Comparison of ENCODE assay signal across 1 cellular context in the genomic region with DNA sequence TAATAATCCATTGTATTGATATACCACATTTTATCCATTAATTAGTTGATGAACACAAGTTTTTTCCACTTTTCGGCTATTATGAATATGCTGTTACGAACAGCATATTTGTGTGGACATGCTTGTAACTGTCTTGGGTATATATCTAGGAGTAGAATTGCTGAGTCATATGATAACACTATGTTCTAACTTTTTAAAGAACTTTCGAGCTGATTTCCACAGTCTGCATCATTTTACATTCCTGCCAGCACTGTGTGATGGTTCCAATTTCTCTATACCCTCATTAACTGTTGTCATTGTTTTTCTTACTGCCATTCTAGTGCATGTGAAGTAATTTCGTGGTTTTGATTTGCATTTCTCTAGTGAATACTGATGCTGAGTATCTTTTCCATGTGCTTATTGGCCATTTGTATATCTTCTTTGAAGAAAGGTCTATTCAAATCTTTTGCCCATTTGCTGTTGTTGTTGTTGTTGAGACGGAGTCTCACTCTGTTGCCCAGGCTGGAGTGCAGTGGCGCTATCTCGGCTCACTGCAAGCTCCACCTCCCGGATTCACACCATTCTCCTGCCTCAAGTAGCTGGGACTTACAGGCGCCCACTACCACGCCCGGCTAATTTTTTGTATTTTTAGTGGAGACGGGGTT.
A peak's percentile ranks its signal among the peaks of the same experiment; 100 is the strongest.
TF ChIP-seq lines count a peak whose summit lies in the region.

No MANE protein-coding gene starts in this region.

TF ChIP-seq in GM12878, 131 proteins besides CTCF, POLR2A, EP300 and RAD21:
- TF ChIP-seq RUNX3 (IDR thresholded peaks at IDR 0.05; ENCODE audit: low read length) (peak; percentile 38), STAT1 (conservative IDR thresholded peaks at IDR 0.05) (no peak), BACH1 (IDR thresholded peaks at IDR 0.05; ENCODE audit: borderline replicate concordance) (0 out of 2 replicates have a peak, but pooled peaks have one; percentile 40)
- TF ChIP-seq, protein P1, sequence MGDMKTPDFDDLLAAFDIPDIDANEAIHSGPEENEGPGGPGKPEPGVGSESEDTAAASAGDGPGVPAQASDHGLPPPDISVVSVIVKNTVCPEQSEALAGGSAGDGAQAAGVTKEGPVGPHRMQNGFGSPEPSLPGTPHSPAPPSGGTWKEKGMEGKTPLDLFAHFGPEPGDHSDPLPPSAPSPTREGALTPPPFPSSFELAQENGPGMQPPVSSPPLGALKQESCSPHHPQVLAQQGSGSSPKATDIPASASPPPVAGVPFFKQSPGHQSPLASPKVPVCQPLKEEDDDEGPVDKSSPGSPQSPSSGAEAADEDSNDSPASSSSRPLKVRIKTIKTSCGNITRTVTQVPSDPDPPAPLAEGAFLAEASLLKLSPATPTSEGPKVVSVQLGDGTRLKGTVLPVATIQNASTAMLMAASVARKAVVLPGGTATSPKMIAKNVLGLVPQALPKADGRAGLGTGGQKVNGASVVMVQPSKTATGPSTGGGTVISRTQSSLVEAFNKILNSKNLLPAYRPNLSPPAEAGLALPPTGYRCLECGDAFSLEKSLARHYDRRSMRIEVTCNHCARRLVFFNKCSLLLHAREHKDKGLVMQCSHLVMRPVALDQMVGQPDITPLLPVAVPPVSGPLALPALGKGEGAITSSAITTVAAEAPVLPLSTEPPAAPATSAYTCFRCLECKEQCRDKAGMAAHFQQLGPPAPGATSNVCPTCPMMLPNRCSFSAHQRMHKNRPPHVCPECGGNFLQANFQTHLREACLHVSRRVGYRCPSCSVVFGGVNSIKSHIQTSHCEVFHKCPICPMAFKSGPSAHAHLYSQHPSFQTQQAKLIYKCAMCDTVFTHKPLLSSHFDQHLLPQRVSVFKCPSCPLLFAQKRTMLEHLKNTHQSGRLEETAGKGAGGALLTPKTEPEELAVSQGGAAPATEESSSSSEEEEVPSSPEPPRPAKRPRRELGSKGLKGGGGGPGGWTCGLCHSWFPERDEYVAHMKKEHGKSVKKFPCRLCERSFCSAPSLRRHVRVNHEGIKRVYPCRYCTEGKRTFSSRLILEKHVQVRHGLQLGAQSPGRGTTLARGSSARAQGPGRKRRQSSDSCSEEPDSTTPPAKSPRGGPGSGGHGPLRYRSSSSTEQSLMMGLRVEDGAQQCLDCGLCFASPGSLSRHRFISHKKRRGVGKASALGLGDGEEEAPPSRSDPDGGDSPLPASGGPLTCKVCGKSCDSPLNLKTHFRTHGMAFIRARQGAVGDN (IDR thresholded peaks at IDR 0.05): no peak
